In genomic region chr7:150388709-150389531, GRCh38 we compare ENCODE assay signal across 10 cellular contexts. TPM values are rescaled to one million over a fixed set of nuclear protein-coding genes. Genes with fewer than 3 reads are reported as not detected.
DNase-seq lines count a peak whose midpoint lies in the region; ATAC-seq, FAIRE-seq and TF ChIP-seq lines count a peak whose summit lies in the region.
"Had no signal": no experiment of that assay in that cellular context is flagged by ENCODE, and none has a peak within 500 bp of the region (broad histone marks: within the 10 kb centered on the region; RNA-seq: fewer than 3 reads in every experiment).

No MANE protein-coding gene starts in this region.

- no peak overlapping the region for H3K4me2 ChIP-seq in IMR-90 (ENCODE audit: low read depth, low read length)

- H3K14ac ChIP-seq in IMR-90 (replicated peaks; ENCODE audit: low read depth, low read length), result no peak overlapping the region

- no TSS peak for BruUV-seq in IMR-90 (replicated peaks; lab: Mats Ljungman, UMichigan)

- peak; percentile 65 for DNase-seq in IMR-90
- no peak for DNase-seq in activated T-helper 2 cell treated with anti-CD3 and anti-CD28 coated beads, Interferon-gamma antibody, Interleukin-2, Interleukin-4, amounts not matched to agents 10 μg/mL and 5 μg/mL and 100 μg/mL, durations not matched to agents 14 hours and 24 hours and 36 hours (ENCODE audit: low spot score)
- peak in 46 of 51 donors; percentile 30 to 93 (median 75) for DNase-seq in hypothalamus (lab: John Stamatoyannopoulos, UW)
- peak; percentile 51 for DNase-seq in small intestine
- no peak for DNase-seq in AML-193 (lab: John Stamatoyannopoulos, UW)
- DNase-seq in ACHN, result no peak

- peaks cover 9% of the 10 kb centered on the region; the same call in 1 of the 2 replicates for H3K4me1 ChIP-seq in IMR-90 (ENCODE audit: control insufficient read depth, insufficient read depth, low read length)
- peaks cover 0 to 2% of the 10 kb centered on the region in 2 donors for H3K4me1 ChIP-seq in small intestine (ENCODE audit: control insufficient read depth in 2 of 2, insufficient read depth in 1 of 2, low read depth in 1 of 2, low read length in 1 of 2)

- peaks cover 9% of the 10 kb centered on the region for H3K4me1 Mint-ChIP-seq in activated T-helper 2 cell treated with anti-CD3 and anti-CD28 coated beads, Interferon-gamma antibody, Interleukin-2, Interleukin-4, amounts not matched to agents 10 μg/mL and 5 μg/mL and 100 μg/mL, durations not matched to agents 14 hours and 24 hours and 36 hours (ENCODE audit: low read depth)

- WGBS in IMR-90 (ENCODE audit: extremely low coverage in 2 of 2, insufficient read length in 1 of 2), 2 experiments, result 59% methylated on average over 12 of the region's 20 CpGs; no CpG with 5 or more reads in 1 of the 2 experiments
- WGBS in small intestine, 3 donors, result 50 to 68% (median 52%) methylated on average over 19 to 20 of the region's 20 CpGs

- no peak overlapping the region for H2BK5ac ChIP-seq in IMR-90 (ENCODE audit: low read depth, low read length, poor library complexity, severe bottlenecking)

- H3K18ac ChIP-seq in IMR-90 (ENCODE audit: low read depth, low read length), result no peak overlapping the region

- H2BK15ac ChIP-seq in IMR-90 (ENCODE audit: low read depth, low read length), result no peak overlapping the region

- CTCF ChIA-PET in IMR-90 (lab: Yijun Ruan, JAX), result interaction anchor here (0.7 kb wide), 1 partner anchor 509 kb away, joined by 3 read pairs; no protein-coding TSS in a partner anchor

- H3K27ac ChIP-seq in IMR-90 (ENCODE audit: insufficient read depth, low read length) (no peak overlapping the region; the same call in 1 of the 2 replicates), small intestine (ENCODE audit: low read depth in 1 of 2, low read length in 1 of 2) (no peak overlapping the region)

- ATAC-seq in IMR-90 (ENCODE audit: low read depth) (peak; percentile 83), GM19023 (IDR thresholded peaks at IDR 0.05; ENCODE audit: unreplicated experiment) (no peak), GM18870 (IDR thresholded peaks at IDR 0.05; ENCODE audit: unreplicated experiment) (no peak)
- ATAC-seq: HCT116 had no signal

- H2BK120ac ChIP-seq in IMR-90 (ENCODE audit: low read depth, low read length), result no peak overlapping the region; the same call in 1 of the 2 replicates

- peak overlapping the region; percentile 28; the same call in 1 of the 2 replicates for H2AK5ac ChIP-seq in IMR-90 (ENCODE audit: low read depth, low read length)

- H3K9me1 ChIP-seq in IMR-90 (ENCODE audit: insufficient read depth, low read length), result no peaks in the 10 kb centered on the region

- dilution Hi-C loops in IMR-90 (cut with HindIII; ENCODE audit: low sequenced_read_pairs, unreplicated experiment), result no loop called here

- intact Hi-C loops in IMR-90 (cut with micrococcal nuclease), result no loop called here
- intact Hi-C loops in activated T-helper 2 cell treated with anti-CD3 and anti-CD28 coated beads, Interferon-gamma antibody, Interleukin-2, Interleukin-4, amounts not matched to agents 10 μg/mL and 5 μg/mL and 100 μg/mL, durations not matched to agents 14 hours and 24 hours and 36 hours (cut with micrococcal nuclease), result no loop called here

- no peak overlapping the region for H3K56ac ChIP-seq in IMR-90 (ENCODE audit: extremely low read depth, insufficient read depth, low read length)

- no peak overlapping the region for H2BK20ac ChIP-seq in IMR-90 (ENCODE audit: low read depth, low read length)

- H4K20me1 ChIP-seq in IMR-90 (ENCODE audit: insufficient read depth, low read length), result no peaks in the 10 kb centered on the region

- H2AK9ac ChIP-seq in IMR-90 (replicated peaks; ENCODE audit: low read depth, low read length, poor library complexity), result peak overlapping the region; percentile 81

- H3K4me3 ChIP-seq in IMR-90 (ENCODE audit: insufficient read depth, low read depth, low read length) (no peak overlapping the region), small intestine (ENCODE audit: low read depth in 1 of 2, low read length in 2 of 2) (no peak overlapping the region)

- peak overlapping the region; percentile 42 for H3K27ac Mint-ChIP-seq in activated T-helper 2 cell treated with anti-CD3 and anti-CD28 coated beads, Interferon-gamma antibody, Interleukin-2, Interleukin-4, amounts not matched to agents 10 μg/mL and 5 μg/mL and 100 μg/mL, durations not matched to agents 14 hours and 24 hours and 36 hours

- H3K27me3 ChIP-seq in IMR-90 (ENCODE audit: control insufficient read depth, insufficient read depth, low read length) (no peaks in the 10 kb centered on the region), small intestine (ENCODE audit: control insufficient read depth in 2 of 2, insufficient read depth in 2 of 2, low read length in 2 of 2) (no peaks in the 10 kb centered on the region)

- FAIRE-seq in small intestine (lab: Jason Lieb, UNC), result no peak

- H4K91ac ChIP-seq in IMR-90 (ENCODE audit: insufficient read depth, low read depth, low read length), result no peak overlapping the region

- no peak overlapping the region for H3K9ac ChIP-seq in IMR-90 (ENCODE audit: low read depth, low read length)

- H3K36me3 ChIP-seq in IMR-90 (ENCODE audit: control insufficient read depth, insufficient read depth, low read length) (peaks cover 6% of the 10 kb centered on the region), small intestine (ENCODE audit: control insufficient read depth in 2 of 2, insufficient read depth in 2 of 2, low read length in 2 of 2) (no peaks in the 10 kb centered on the region)

- no peaks in the 10 kb centered on the region for H3K9me3 Mint-ChIP-seq in activated T-helper 2 cell treated with anti-CD3 and anti-CD28 coated beads, Interferon-gamma antibody, Interleukin-2, Interleukin-4, amounts not matched to agents 10 μg/mL and 5 μg/mL and 100 μg/mL, durations not matched to agents 14 hours and 24 hours and 36 hours

- H4K8ac ChIP-seq in IMR-90 (ENCODE audit: low read depth in 2 of 2, low read length in 2 of 2), result no peak overlapping the region

- peak overlapping the region; percentile 78 for H2AFZ ChIP-seq in IMR-90 (replicated peaks; ENCODE audit: low read length, poor library complexity)

- peak; percentile 69 for TF ChIP-seq RAD21 in IMR-90 (IDR thresholded peaks at IDR 0.05; ENCODE audit: low read length)

- TF ChIP-seq CTCF in IMR-90 (conservative IDR thresholded peaks at IDR 0.05; ENCODE audit: low read depth, low read length), result peak; percentile 61

- H3K79me1 ChIP-seq in IMR-90 (ENCODE audit: low read depth in 1 of 2, low read length in 2 of 2), result peaks cover 8 to 27% of the 10 kb centered on the region in 2 experiments

- in situ Hi-C loops in IMR-90 (cut with MboI; ENCODE audit: low sequenced_read_pairs), result no loop called here
- in situ Hi-C loops in ACHN (cut with HindIII; ENCODE audit: low pct_ligation_motif_present, low pct_unique_long_range_greater_than_20kb, low sequenced_read_pairs), result no loop called here

- no peak overlapping the region for H4K5ac ChIP-seq in IMR-90 (ENCODE audit: low read depth, low read length)

- no peak for TF ChIP-seq POLR2A in IMR-90 (IDR thresholded peaks at IDR 0.05; ENCODE audit: low read depth, low read length)

- 0 out of 2 replicates have a peak overlapping the region, but pooled peaks have one; percentile 26 for H3K4ac ChIP-seq in IMR-90 (ENCODE audit: low read depth, low read length)

- POLR2A ChIA-PET in IMR-90 (lab: Charles Lee; ENCODE audit: unreplicated experiment), result interaction anchor here (0.5 kb wide), 1 partner anchor 18 kb away, joined by 3 read pairs; no protein-coding TSS in a partner anchor

- H3K9me3 ChIP-seq in IMR-90 (ENCODE audit: control insufficient read depth, insufficient read depth, low read length) (no peaks in the 10 kb centered on the region), small intestine (ENCODE audit: control insufficient read depth, low read depth) (no peaks in the 10 kb centered on the region)

- H3K23ac ChIP-seq in IMR-90 (ENCODE audit: low read depth, low read length), result no peak overlapping the region

- H3K4me3 Mint-ChIP-seq in activated T-helper 2 cell treated with anti-CD3 and anti-CD28 coated beads, Interferon-gamma antibody, Interleukin-2, Interleukin-4, amounts not matched to agents 10 μg/mL and 5 μg/mL and 100 μg/mL, durations not matched to agents 14 hours and 24 hours and 36 hours (ENCODE audit: low read depth), result no peak overlapping the region

- no peaks in the 10 kb centered on the region for H3K27me3 Mint-ChIP-seq in activated T-helper 2 cell treated with anti-CD3 and anti-CD28 coated beads, Interferon-gamma antibody, Interleukin-2, Interleukin-4, amounts not matched to agents 10 μg/mL and 5 μg/mL and 100 μg/mL, durations not matched to agents 14 hours and 24 hours and 36 hours (ENCODE audit: low read depth)

- peaks cover 22% of the 10 kb centered on the region for H3K36me3 Mint-ChIP-seq in activated T-helper 2 cell treated with anti-CD3 and anti-CD28 coated beads, Interferon-gamma antibody, Interleukin-2, Interleukin-4, amounts not matched to agents 10 μg/mL and 5 μg/mL and 100 μg/mL, durations not matched to agents 14 hours and 24 hours and 36 hours (ENCODE audit: low read depth)

TF ChIP-seq in IMR-90, 13 proteins besides CTCF, POLR2A, EP300 and RAD21 (continues in another document):
- TF ChIP-seq CHD1 (IDR thresholded peaks at IDR 0.05; ENCODE audit: low read depth, low read length), result no peak

RNA-seq across cellular contexts. Expression of gene ZNF775, which starts 9.8 kb away (rescaled TPM):
- 1.4 TPM in 2 replicates for total RNA-seq in IMR-90 (2012; rRNA removed)
- polyA plus RNA-seq in IMR-90 (2012; rRNA removed), result 2.6 and 4.0 TPM in 2 replicates
- polyA plus RNA-seq in IMR-90 (2012; cell fraction: cytosol; rRNA removed), result 2.1 and 5.8 TPM in 2 replicates
- polyA plus RNA-seq in IMR-90 (2012; cell fraction: nucleus; rRNA removed; ENCODE audit: low replicate concordance), result 2.2 and 7.1 TPM in 2 replicates
- 4.5 and 5.5 TPM in 2 replicates for total RNA-seq in activated T-helper 2 cell treated with anti-CD3 and anti-CD28 coated beads, Interferon-gamma antibody, Interleukin-2, Interleukin-4, amounts not matched to agents 10 μg/mL and 5 μg/mL and 100 μg/mL, durations not matched to agents 14 hours and 24 hours and 36 hours
- 1 to 10 TPM; 1.1 to 3.6 (median 1.3) TPM for polyA plus RNA-seq in small intestine

RNA-seq across cellular contexts. Expression of gene REPIN1, which starts 20.3 kb away (rescaled TPM):
- 19.4 and 20.6 TPM in 2 replicates for total RNA-seq in IMR-90 (2012; rRNA removed)
- 50.6 and 59.7 TPM in 2 replicates for polyA plus RNA-seq in IMR-90 (2012; rRNA removed)
- polyA plus RNA-seq in IMR-90 (2012; cell fraction: cytosol; rRNA removed), result 56.1 and 62.3 TPM in 2 replicates
- polyA plus RNA-seq in IMR-90 (2012; cell fraction: nucleus; rRNA removed; ENCODE audit: low replicate concordance), result 76.7 and 123 TPM in 2 replicates
- 81.5 and 82.2 TPM in 2 replicates for total RNA-seq in activated T-helper 2 cell treated with anti-CD3 and anti-CD28 coated beads, Interferon-gamma antibody, Interleukin-2, Interleukin-4, amounts not matched to agents 10 μg/mL and 5 μg/mL and 100 μg/mL, durations not matched to agents 14 hours and 24 hours and 36 hours
- polyA plus RNA-seq in small intestine, result 100 to 1,000 TPM in 1 of 3 donors, 10 to 100 TPM in 2; 46.5 to 101 (median 55.5) TPM

RNA-seq across cellular contexts. Expression of gene RARRES2, which starts 47.5 kb away (rescaled TPM):
- not detected in 2 replicates for total RNA-seq in IMR-90 (2012; rRNA removed)
- polyA plus RNA-seq in IMR-90 (2012; rRNA removed) (1.4 and 1.6 TPM in 2 replicates), small intestine (100 to 1,000 TPM in 1 of 3 donors, 10 to 100 TPM in 1, 1 to 10 TPM in 1; 9.6 to 109 (median 34.9) TPM)
- polyA plus RNA-seq in IMR-90 (2012; cell fraction: cytosol; rRNA removed), result 1.7 and 2.1 TPM in 2 replicates
- polyA plus RNA-seq in IMR-90 (2012; cell fraction: nucleus; rRNA removed; ENCODE audit: low replicate concordance), result 1.0 and 2.4 TPM in 2 replicates
- total RNA-seq in activated T-helper 2 cell treated with anti-CD3 and anti-CD28 coated beads, Interferon-gamma antibody, Interleukin-2, Interleukin-4, amounts not matched to agents 10 μg/mL and 5 μg/mL and 100 μg/mL, durations not matched to agents 14 hours and 24 hours and 36 hours, result not detected in 2 replicates
- total RNA-seq: pulmonary artery endothelial cell had no signal

Comparison
In these comparisons a context has a peak if more than half of its experiments do, and no peak if none do; other contexts are left out.
1. DNase-seq: peak in IMR-90 (single experiment), hypothalamus (46 of 51) and small intestine (single experiment); none in activated T-helper 2 cell treated with anti-CD3 and anti-CD28 coated beads, Interferon-gamma antibody, Interleukin-2, Interleukin-4, amounts not matched to agents 10 μg/mL and 5 μg/mL and 100 μg/mL, durations not matched to agents 14 hours and 24 hours and 36 hours (single experiment), AML-193 (0 of 2) and ACHN (single experiment).